Comparison of ENCODE assay signal across 1 cellular context in genomic region chr1:82920418-82921248, GRCh38.
TF ChIP-seq lines count a peak whose summit lies in the region.

No MANE protein-coding gene starts in this region.

TF ChIP-seq in HEK293, 187 proteins besides CTCF, POLR2A, EP300 and RAD21:
- TF ChIP-seq TSHZ1 (tag by site-specific recombination; IDR thresholded peaks at IDR 0.05; ENCODE audit: borderline replicate concordance) (no peak), ZXDB (tag by site-specific recombination; IDR thresholded peaks at IDR 0.05) (peak; percentile 55), ZNF214 (tag by site-specific recombination; IDR thresholded peaks at IDR 0.05; ENCODE audit: borderline replicate concordance) (no peak), ZNF184 (tag by site-specific recombination; IDR thresholded peaks at IDR 0.05) (peak; percentile 40; the same call in 1 of the 2 replicates), PRDM6 (tag by site-specific recombination; IDR thresholded peaks at IDR 0.05) (peak; percentile 73), ZNF843 (tag by site-specific recombination; IDR thresholded peaks at IDR 0.05) (peak; percentile 80), ZEB2 (tag by site-specific recombination; IDR thresholded peaks at IDR 0.05) (peak; percentile 57; the same call in 1 of the 2 replicates), ZNF785 (tag by site-specific recombination; IDR thresholded peaks at IDR 0.05) (no peak), ZNF629 (tag by site-specific recombination; IDR thresholded peaks at IDR 0.05) (peak; percentile 70), ZNF366 (tag by site-specific recombination; conservative IDR thresholded peaks at IDR 0.05) (peak; percentile 78), KLF9 (tag by site-specific recombination; IDR thresholded peaks at IDR 0.05; ENCODE audit: low read depth) (no peak), ZNF707 (tag by site-specific recombination; IDR thresholded peaks at IDR 0.05) (no peak), ZBTB48 (tag by site-specific recombination; IDR thresholded peaks at IDR 0.05) (peak; percentile 47), ZNF639 (tag by site-specific recombination; IDR thresholded peaks at IDR 0.05) (0 out of 2 replicates have a peak, but pooled peaks have one; percentile 23), SP7 (tag by site-specific recombination; IDR thresholded peaks at IDR 0.05) (0 out of 2 replicates have a peak, but pooled peaks have one; percentile 16), OSR2 (tag by site-specific recombination; IDR thresholded peaks at IDR 0.05) (peak; percentile 29; the same call in 1 of the 2 replicates), ZNF2 (tag by site-specific recombination; IDR thresholded peaks at IDR 0.05) (no peak), ZNF175 (tag by site-specific recombination; IDR thresholded peaks at IDR 0.05) (no peak), FEZF1 (tag by site-specific recombination; IDR thresholded peaks at IDR 0.05) (peak; percentile 37; the same call in 1 of the 2 replicates), ZNF549 (tag by site-specific recombination; IDR thresholded peaks at IDR 0.05) (no peak), ZNF513 (tag by site-specific recombination; IDR thresholded peaks at IDR 0.05) (no peak)
